In the genomic region with DNA sequence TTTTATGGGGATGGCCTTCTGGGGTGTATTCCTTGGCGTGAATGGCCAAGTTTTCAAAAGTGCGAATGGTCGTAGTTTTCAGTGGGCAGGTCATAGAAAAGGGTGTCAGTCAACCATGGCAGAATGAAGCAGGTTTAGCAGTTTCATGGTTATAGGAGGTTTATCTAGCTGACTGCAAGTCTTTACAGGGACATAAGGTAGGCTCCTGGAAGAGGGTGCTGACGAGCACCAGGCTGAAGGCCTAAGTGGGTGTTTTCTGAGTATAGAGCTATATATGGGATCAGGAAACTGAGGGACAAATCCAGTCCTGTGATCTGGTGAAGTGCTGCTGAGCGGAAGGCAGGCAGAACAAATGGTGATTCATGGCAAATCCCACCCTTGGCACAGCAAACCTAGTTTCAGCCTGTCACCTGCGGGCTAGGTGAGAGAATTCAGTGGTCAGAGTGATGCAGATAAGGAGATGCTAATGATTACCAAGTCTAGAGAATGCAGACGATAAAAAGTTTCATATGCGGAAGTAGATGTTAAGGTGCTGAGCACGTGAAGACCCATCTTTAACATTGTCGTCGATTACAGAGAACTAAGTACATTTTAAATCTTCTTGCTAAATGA, we compare ENCODE assay signal across 31 cellular contexts. TPM values are rescaled to one million over a fixed set of nuclear protein-coding genes. Genes with fewer than 3 reads are reported as not detected.
DNase-seq lines count a peak whose midpoint lies in the region; ATAC-seq, FAIRE-seq and TF ChIP-seq lines count a peak whose summit lies in the region.
"Had no signal": no experiment of that assay in that cellular context is flagged by ENCODE, and none has a peak within 500 bp of the region (broad histone marks: within the 10 kb centered on the region; RNA-seq: fewer than 3 reads in every experiment).

No MANE protein-coding gene starts in this region.

- 94 to 96% (median 95%) methylated on average over 11 of the region's 11 CpGs for WGBS in heart left ventricle, 4 donors
- WGBS in esophagus, 2 donors: 86 to 87% methylated on average over 11 of the region's 11 CpGs
- no CpG with 5 or more reads among the region's 11 CpGs for WGBS in trophoblast cell (ENCODE audit: extremely low coverage, insufficient coverage, insufficient read length)
- WGBS in H9 (ENCODE audit: extremely low coverage, insufficient read length, low lambda C conversion rate): no CpG with 5 or more reads among the region's 11 CpGs

- no peak overlapping the region for H3T11ph ChIP-seq in H9 (ENCODE audit: low read length)

- H3K4me1 Mint-ChIP-seq in H9: peaks cover 1 to 4% of the 10 kb centered on the region in 2 experiments

- no peak overlapping the region for H3K4me3 ChIP-seq in cardiac muscle cell
- H3K4me3 ChIP-seq in heart left ventricle: no peak overlapping the region
- H3K4me3 ChIP-seq in esophagus (ENCODE audit: low read depth in 1 of 2, low read length in 2 of 2): no peak overlapping the region
- H3K4me3 ChIP-seq in trophoblast cell (ENCODE audit: low read depth, low read length): no peak overlapping the region
- H3K4me3 ChIP-seq: BLaER1 treated with 17β-estradiol and CSF1 and Interleukin-3, amounts not matched to agents 10 nM and 100 nM; GM12878; K562; SJCRH30 had no signal

- H3K9ac ChIP-seq in trophoblast cell (ENCODE audit: low read length): no peak overlapping the region
- no peak overlapping the region for H3K9ac ChIP-seq in H9 (ENCODE audit: extremely low read depth, insufficient read length, low read length)
- H3K9ac ChIP-seq: BLaER1 treated with 17β-estradiol and CSF1 and Interleukin-3, amounts not matched to agents 10 nM and 100 nM had no signal

- H2AK5ac ChIP-seq in trophoblast cell (ENCODE audit: low read length) (no peak overlapping the region), H9 (ENCODE audit: insufficient read length, low read length) (no peak overlapping the region)

- H3K18ac ChIP-seq in trophoblast cell (ENCODE audit: low read length) (no peak overlapping the region), H9 (ENCODE audit: insufficient read length, low read depth, low read length) (no peak overlapping the region)

- no peaks in the 10 kb centered on the region for H3K23me2 ChIP-seq in H9 (ENCODE audit: insufficient read length, low read depth, low read length, poor library complexity, severe bottlenecking)

- DNase-seq in cardiac muscle cell (ENCODE audit: low read depth in 1 of 2, low spot score in 1 of 2): peak in 1 of 2 donors; percentile 17
- no peak for DNase-seq in heart left ventricle
- no peak for DNase-seq in HTR-8/SVneo (ENCODE audit: insufficient read length, low spot score)
- peak; percentile 86 to 92 for DNase-seq in trophoblast cell
- DNase-seq in caudate nucleus (lab: John Stamatoyannopoulos, UW): no peak
- no peak for DNase-seq in RCC 7860 (ENCODE audit: low spot score)
- no peak for DNase-seq in H9
- DNase-seq: AML-193; CD4-positive, alpha-beta T cell; COR-L47; DMS 273 treated with DMSO at 0.1 percent for 48 hours; DMS79; EL; GDM1; Kasumi-1; NCI-H1092 treated with DMSO at 0.1 percent for 48 hours; NCI-H1436; NCI-H187; NCI-H2171 treated with DMSO at 0.1 percent for 48 hours; NCI-H345; NCI-H510A treated with DMSO at 0.1 percent for 48 hours; NK-92 treated with Interleukin-12 subunit alpha and Interleukin-12 subunit beta, amount 100 ng/mL, for 24 hours; PC-3; SJCRH30 had no signal

- no peak overlapping the region for H4K8ac ChIP-seq in trophoblast cell (ENCODE audit: low read depth, low read length)
- H4K8ac ChIP-seq in H9 (replicated peaks; ENCODE audit: insufficient read length, low read depth, low read length): no peak overlapping the region

- TF ChIP-seq CTCF in cardiac muscle cell (IDR thresholded peaks at IDR 0.05; ENCODE audit: low read depth, low read length) (no peak), heart left ventricle (IDR thresholded peaks at IDR 0.05) (no peak), H9 (conservative IDR thresholded peaks at IDR 0.05) (no peak)

- H3K23ac ChIP-seq in trophoblast cell (ENCODE audit: low read length) (no peak overlapping the region), H9 (ENCODE audit: insufficient read length, low read depth, low read length) (no peak overlapping the region)

- H2BK20ac ChIP-seq in H9 (ENCODE audit: low read depth, low read length, poor library complexity, severe bottlenecking): no peak overlapping the region

- H3K79me1 ChIP-seq in trophoblast cell (ENCODE audit: low read length) (peaks cover under 1% of the 10 kb centered on the region), H9 (ENCODE audit: insufficient read depth, low read depth, low read length, poor library complexity, severe bottlenecking) (no peaks in the 10 kb centered on the region)

- H4K20me1 ChIP-seq in H9 (ENCODE audit: control insufficient read depth, insufficient read depth, insufficient read length): no peaks in the 10 kb centered on the region
- H4K20me1 ChIP-seq: BLaER1 treated with 17β-estradiol and CSF1 and Interleukin-3, amounts not matched to agents 10 nM and 100 nM had no signal

- no peak overlapping the region for H2AFZ ChIP-seq in trophoblast cell (ENCODE audit: insufficient read depth, low read length, poor library complexity)
- no peak overlapping the region for H2AFZ ChIP-seq in H9 (ENCODE audit: low read length)

- H3K27me3 ChIP-seq in cardiac muscle cell: no peaks in the 10 kb centered on the region
- no peaks in the 10 kb centered on the region for H3K27me3 ChIP-seq in heart left ventricle
- no peaks in the 10 kb centered on the region for H3K27me3 ChIP-seq in esophagus (ENCODE audit: control insufficient read depth in 1 of 2, insufficient read depth in 2 of 2, low read length in 2 of 2)
- H3K27me3 ChIP-seq in trophoblast cell (ENCODE audit: insufficient read depth, low read length): no peaks in the 10 kb centered on the region
- no peaks in the 10 kb centered on the region for H3K27me3 ChIP-seq in H9 (ENCODE audit: insufficient read depth, low read length)
- H3K27me3 ChIP-seq: BLaER1 treated with 17β-estradiol and CSF1 and Interleukin-3, amounts not matched to agents 10 nM and 100 nM; SJCRH30 had no signal

- H3K4me1 ChIP-seq in cardiac muscle cell (ENCODE audit: low read depth): peaks cover 29% of the 10 kb centered on the region
- H3K4me1 ChIP-seq in heart left ventricle: peaks cover 0 to 14% (median 0%) of the 10 kb centered on the region in 12 donors
- H3K4me1 ChIP-seq in esophagus (ENCODE audit: control insufficient read depth in 2 of 2, insufficient read depth in 2 of 2, low read length in 1 of 2): no peaks in the 10 kb centered on the region
- H3K4me1 ChIP-seq in trophoblast cell (ENCODE audit: control insufficient read depth in 1 of 2, insufficient read depth in 2 of 2, low read length in 2 of 2): peaks cover 0 to 4% of the 10 kb centered on the region in 2 experiments
- H3K4me1 ChIP-seq in H9 (ENCODE audit: insufficient read depth, low read length): no peaks in the 10 kb centered on the region
- H3K4me1 ChIP-seq: SJCRH30 had no signal

- H4K91ac ChIP-seq in trophoblast cell (ENCODE audit: low read depth, low read length): no peak overlapping the region
- H4K91ac ChIP-seq in H9 (ENCODE audit: insufficient read length, low read depth, low read length): no peak overlapping the region

- no peak overlapping the region for H2BK15ac ChIP-seq in H9 (ENCODE audit: low read depth, low read length)

- H3K14ac ChIP-seq in trophoblast cell (ENCODE audit: low read length) (no peak overlapping the region), H9 (ENCODE audit: insufficient read depth, low read length) (no peak overlapping the region)

- peak; percentile 28 for FAIRE-seq in HTR-8/SVneo (lab: Jason Lieb, UNC)
- FAIRE-seq in RCC 7860 (lab: Jason Lieb, UNC): no peak
- FAIRE-seq: A204.1, GM12878, K562 had no signal

- no peak for ATAC-seq in heart left ventricle
- ATAC-seq: GM12878, K562, PC-3, Right ventricle myocardium inferior, SK-N-SH treated with all-trans-retinoic acid at 6 μM for 48 hours had no signal

- H2BK12ac ChIP-seq in trophoblast cell (ENCODE audit: low read length) (no peak overlapping the region), H9 (ENCODE audit: insufficient read length, low read depth, low read length) (no peak overlapping the region)

- intact Hi-C loops in heart left ventricle (cut with DNase I): no loop called here

- H3K9me3 Mint-ChIP-seq in H9: no peaks in the 10 kb centered on the region
- H3K9me3 Mint-ChIP-seq: CD4-positive, alpha-beta T cell had no signal

- H3K9me3 ChIP-seq in cardiac muscle cell (ENCODE audit: low read depth): no peaks in the 10 kb centered on the region
- H3K9me3 ChIP-seq in heart left ventricle: peaks cover 0 to 15% (median 0%) of the 10 kb centered on the region in 12 donors
- H3K9me3 ChIP-seq in esophagus (ENCODE audit: control insufficient read depth in 2 of 2, insufficient read depth in 1 of 2, low read depth in 1 of 2, low read length in 1 of 2): no peaks in the 10 kb centered on the region
- H3K9me3 ChIP-seq in trophoblast cell (ENCODE audit: insufficient read depth, low read depth, low read length): no peaks in the 10 kb centered on the region
- no peaks in the 10 kb centered on the region for H3K9me3 ChIP-seq in H9 (ENCODE audit: control insufficient read depth, low read depth, low read length)
- H3K9me3 ChIP-seq: SJCRH30 had no signal

- no peak overlapping the region for H4K12ac ChIP-seq in trophoblast cell (ENCODE audit: low read depth, low read length)

- no peak overlapping the region for H3K27ac Mint-ChIP-seq in H9
- H3K27ac Mint-ChIP-seq: CD4-positive, alpha-beta T cell had no signal

- no peaks in the 10 kb centered on the region for H3K79me2 ChIP-seq in trophoblast cell (ENCODE audit: control insufficient read depth, insufficient read depth, low read length, poor library complexity)
- H3K79me2 ChIP-seq in H9 (ENCODE audit: insufficient read depth, low read length): no peaks in the 10 kb centered on the region

- H2BK5ac ChIP-seq in trophoblast cell (ENCODE audit: low read depth, low read length, poor library complexity) (no peak overlapping the region), H9 (ENCODE audit: insufficient read length, low read length) (no peak overlapping the region)

- no peak overlapping the region for H3K4me2 ChIP-seq in trophoblast cell (ENCODE audit: low read length)
- no peak overlapping the region for H3K4me2 ChIP-seq in H9 (ENCODE audit: insufficient read depth, insufficient read length, low read length)
- H3K4me2 ChIP-seq: BLaER1 treated with 17β-estradiol and CSF1 and Interleukin-3, amounts not matched to agents 10 nM and 100 nM had no signal

- H3K56ac ChIP-seq in H9 (ENCODE audit: insufficient read length, low read depth, low read length): no peak overlapping the region

- no peaks in the 10 kb centered on the region; a peak in 1 of 7 replicates for H3K36me3 Mint-ChIP-seq in H9 (ENCODE audit: insufficient read depth in 1 of 3, low read depth in 3 of 3)

- H3K4me3 Mint-ChIP-seq in H9: no peak overlapping the region
- H3K4me3 Mint-ChIP-seq: CD4-positive, alpha-beta T cell had no signal

- no peak overlapping the region for H4K5ac ChIP-seq in H9 (ENCODE audit: insufficient read length, low read depth, low read length)

- H2BK120ac ChIP-seq in trophoblast cell (ENCODE audit: insufficient read depth, low read length, poor library complexity) (no peak overlapping the region), H9 (ENCODE audit: low read depth, low read length, poor library complexity, severe bottlenecking) (no peak overlapping the region)

- H3K36me3 ChIP-seq in cardiac muscle cell (no peaks in the 10 kb centered on the region), heart left ventricle (peaks cover 0 to 11% (median 0%) of the 10 kb centered on the region in 9 donors), esophagus (ENCODE audit: control insufficient read depth in 2 of 2, insufficient read depth in 2 of 2, low read length in 1 of 2) (no peaks in the 10 kb centered on the region), trophoblast cell (ENCODE audit: control insufficient read depth in 1 of 2, insufficient read depth in 2 of 2, low read length in 2 of 2) (peaks cover 0 to under 1% of the 10 kb centered on the region in 2 experiments)
- H3K36me3 ChIP-seq: SJCRH30 had no signal

- no peaks in the 10 kb centered on the region for H3K27me3 Mint-ChIP-seq in H9 (ENCODE audit: low read depth)
- H3K27me3 Mint-ChIP-seq: CD4-positive, alpha-beta T cell had no signal

- peak overlapping the region; percentile 53 for H3K27ac ChIP-seq in cardiac muscle cell
- H3K27ac ChIP-seq in heart left ventricle: no peak overlapping the region
- peak overlapping the region; percentile 59 to 67 for H3K27ac ChIP-seq in esophagus (ENCODE audit: low read depth in 2 of 2, low read length in 1 of 2)
- H3K27ac ChIP-seq in trophoblast cell (ENCODE audit: low read depth, low read length): no peak overlapping the region
- H3K27ac ChIP-seq in caudate nucleus (ENCODE audit: low read depth, low read length): no peak overlapping the region
- no peak overlapping the region for H3K27ac ChIP-seq in H9 (ENCODE audit: insufficient read length, low read depth, low read length)
- H3K27ac ChIP-seq: BLaER1 treated with 17β-estradiol and CSF1 and Interleukin-3, amounts not matched to agents 10 nM and 100 nM; SJCRH30 had no signal

- no peak overlapping the region for H3K4ac ChIP-seq in trophoblast cell (ENCODE audit: low read depth, low read length)
- H3K4ac ChIP-seq in H9 (ENCODE audit: low read depth, low read length): no peak overlapping the region

- TF ChIP-seq POLR2A in heart left ventricle (IDR thresholded peaks at IDR 0.05): no peak

RNA-seq across cellular contexts. Expression of a gene that starts 46.5 kb away (rescaled TPM):
- total RNA-seq in cardiac muscle cell: 6.5 and 8.9 TPM in 2 replicates
- 3.2 and 5.5 TPM in 2 replicates for polyA plus RNA-seq in cardiac muscle cell
- 10 to 100 TPM in 3 of 9 donors, 1 to 10 TPM in 6; 3.9 to 16.4 (median 8.2) TPM for total RNA-seq in heart left ventricle
- polyA plus RNA-seq in heart left ventricle: 10 to 100 TPM in 1 of 2 donors, 1 to 10 TPM in 1; 1.6 to 12.0 TPM
- 10 to 100 TPM in 1 of 2 donors, 1 to 10 TPM in 1; 5.9 to 14.5 TPM for polyA plus RNA-seq in esophagus
- polyA plus RNA-seq in trophoblast cell (2013): 13.1 and 15.4 TPM in 2 replicates
- 4.6 and 5.4 TPM in 2 replicates for total RNA-seq in H9 (2021)

Comparison
In these comparisons a context has a peak if more than half of its experiments do, and no peak if none do; other contexts are left out.
1. H3K27ac ChIP-seq: peak in cardiac muscle cell (single experiment) and esophagus (2 of 2); none in heart left ventricle (0 of 12), trophoblast cell (single experiment), caudate nucleus (single experiment) and H9 (single experiment).
2. DNase-seq: peak in trophoblast cell (2 of 2); none in heart left ventricle (0 of 5), HTR-8/SVneo (single experiment), caudate nucleus (0 of 61), RCC 7860 (single experiment) and H9 (single experiment).